Comparison of ENCODE assay signal across 1 cellular context in genomic region chr15:71768184-71768583, GRCh38.
TF ChIP-seq lines count a peak whose summit lies in the region.

No MANE protein-coding gene starts in this region.

TF ChIP-seq in HepG2, 621 proteins besides CTCF, POLR2A, EP300 and RAD21 (continued from another document):
- TF ChIP-seq MYPOP (CRISPR knock-in tag; IDR thresholded peaks at IDR 0.05): no peak
